In genomic region chr5:75566710-75567309, GRCh38 we compare ENCODE assay signal across 1 cellular context.
A peak's percentile ranks its signal among the peaks of the same experiment; 100 is the strongest.
TF ChIP-seq lines count a peak whose summit lies in the region.

No MANE protein-coding gene starts in this region.

TF ChIP-seq in IMR-90, 13 proteins besides CTCF, POLR2A, EP300 and RAD21 (continued from another document):
- TF ChIP-seq, protein P1, sequence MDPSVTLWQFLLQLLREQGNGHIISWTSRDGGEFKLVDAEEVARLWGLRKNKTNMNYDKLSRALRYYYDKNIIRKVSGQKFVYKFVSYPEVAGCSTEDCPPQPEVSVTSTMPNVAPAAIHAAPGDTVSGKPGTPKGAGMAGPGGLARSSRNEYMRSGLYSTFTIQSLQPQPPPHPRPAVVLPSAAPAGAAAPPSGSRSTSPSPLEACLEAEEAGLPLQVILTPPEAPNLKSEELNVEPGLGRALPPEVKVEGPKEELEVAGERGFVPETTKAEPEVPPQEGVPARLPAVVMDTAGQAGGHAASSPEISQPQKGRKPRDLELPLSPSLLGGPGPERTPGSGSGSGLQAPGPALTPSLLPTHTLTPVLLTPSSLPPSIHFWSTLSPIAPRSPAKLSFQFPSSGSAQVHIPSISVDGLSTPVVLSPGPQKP (IDR thresholded peaks at IDR 0.05; ENCODE audit: borderline replicate concordance, low read depth, low read length), result no peak
- TF ChIP-seq CEBPB (IDR thresholded peaks at IDR 0.05; ENCODE audit: low read depth, low read length) (peak; percentile 60), FOS (IDR thresholded peaks at IDR 0.05; ENCODE audit: low read depth, low read length) (peak; percentile 99), NFE2L2 (IDR thresholded peaks at IDR 0.05; ENCODE audit: low read depth, low read length) (no peak)
